ENCODE assay signal across 1 cellular context in the genomic region with DNA sequence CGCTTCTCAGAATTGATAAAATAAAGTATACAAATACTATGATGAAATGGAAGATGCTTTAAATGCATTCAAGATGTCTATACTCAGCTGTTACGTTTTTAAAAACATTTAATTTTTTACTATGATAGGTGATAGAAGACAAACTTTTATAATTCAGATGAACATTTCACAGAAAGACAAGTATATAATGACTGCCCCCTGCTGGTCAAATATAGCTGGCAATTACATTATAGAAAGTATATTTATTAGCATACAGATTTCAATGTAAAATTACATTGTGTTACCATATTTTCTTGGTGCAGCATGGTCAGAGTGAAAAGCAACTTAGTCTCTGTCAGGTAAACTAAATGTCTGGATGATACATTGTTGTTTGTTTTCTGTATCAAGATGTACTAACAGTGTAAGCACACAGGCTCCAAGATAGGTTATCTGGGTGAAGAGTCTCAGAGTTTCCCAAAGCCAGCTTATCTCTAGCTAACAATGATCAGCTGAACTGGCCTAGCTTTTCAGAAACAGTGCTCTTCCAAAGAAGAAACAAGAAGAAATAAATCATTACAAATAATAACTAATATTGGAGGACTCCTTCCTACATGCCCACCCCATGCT.
TF ChIP-seq lines count a peak whose summit lies in the region.

No MANE protein-coding gene starts in this region.

TF ChIP-seq in GM23338, 12 proteins besides CTCF, POLR2A, EP300 and RAD21 (continued from another document):
- TF ChIP-seq EZH2 (IDR thresholded peaks at IDR 0.05; ENCODE audit: low read depth, unreplicated experiment) (no peak), CREB1 (CRISPR knock-in tag; IDR thresholded peaks at IDR 0.05; ENCODE audit: low read depth) (no peak), POLR2AphosphoS5 (IDR thresholded peaks at IDR 0.05; ENCODE audit: low read depth) (no peak), ETS1 (IDR thresholded peaks at IDR 0.05) (no peak), REST (IDR thresholded peaks at IDR 0.05; ENCODE audit: unreplicated experiment) (no peak)
TF ChIP-seq in GM23338: peak in this region for 0.
